1 cellular context compared by ENCODE assay signal in the genomic region with DNA sequence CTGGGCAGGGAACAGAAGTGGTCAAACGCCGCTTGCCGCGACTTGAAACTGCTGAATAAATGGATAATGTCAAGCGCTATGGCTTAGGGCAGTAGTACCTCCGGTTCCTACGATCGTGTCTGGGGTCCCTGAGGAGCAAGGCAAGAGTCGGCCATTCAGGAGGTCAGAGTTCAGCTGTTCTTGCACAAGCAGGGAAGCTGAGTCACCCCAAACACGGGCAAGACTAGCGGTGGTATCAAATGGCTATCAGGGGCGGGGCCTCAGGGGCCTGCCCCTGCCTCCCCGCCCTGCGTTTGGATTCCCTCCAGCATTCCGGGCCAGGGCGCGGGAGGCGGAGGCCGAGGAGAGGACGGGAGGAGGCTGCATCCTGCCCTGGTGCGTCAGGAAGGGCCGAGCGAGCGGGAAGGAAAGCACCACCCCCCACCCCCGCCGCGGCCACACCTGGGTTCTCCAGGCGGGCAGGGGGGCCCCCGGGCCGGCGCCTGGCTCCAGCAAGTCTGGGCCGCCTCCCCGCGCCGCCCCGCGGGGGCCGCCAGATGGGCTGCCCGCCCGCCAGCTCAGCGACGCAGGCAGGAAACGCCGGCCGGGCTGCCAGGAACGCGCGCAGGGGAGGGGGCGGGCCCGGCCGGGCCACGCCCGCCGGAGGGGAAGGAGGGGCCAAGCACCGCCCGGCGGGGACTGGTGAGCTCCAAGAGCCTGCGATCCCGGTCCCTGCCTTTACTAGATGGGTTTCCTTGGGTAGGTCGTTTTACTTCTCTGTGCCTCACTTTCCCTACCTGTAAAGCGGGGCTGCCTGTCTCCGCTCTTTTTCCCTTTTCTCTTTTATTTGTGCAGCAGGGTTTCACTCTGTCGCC.
TF ChIP-seq lines count a peak whose summit lies in the region.

No MANE protein-coding gene starts in this region.

TF ChIP-seq in HepG2, 621 proteins besides CTCF, POLR2A, EP300 and RAD21 (continued from another document and continues in another):
- peak; percentile 90 for TF ChIP-seq ZMAT3 (CRISPR knock-in tag; conservative IDR thresholded peaks at IDR 0.05)
- peak; percentile 92 for TF ChIP-seq KLF6 (CRISPR knock-in tag; IDR thresholded peaks at IDR 0.05)
- TF ChIP-seq ZNF234 (CRISPR knock-in tag; conservative IDR thresholded peaks at IDR 0.05), result no peak
- no peak for TF ChIP-seq ZNF530 (CRISPR knock-in tag; IDR thresholded peaks at IDR 0.05; ENCODE audit: low read depth)
- TF ChIP-seq HNRNPH1 (optimal IDR thresholded peaks at IDR 0.05; ENCODE audit: low read depth, low read length), result peak; percentile 89
- TF ChIP-seq ATF1 (CRISPR knock-in tag; IDR thresholded peaks at IDR 0.05), result 0 out of 2 replicates have a peak, but pooled peaks have one; percentile 42
- TF ChIP-seq, protein P1, sequence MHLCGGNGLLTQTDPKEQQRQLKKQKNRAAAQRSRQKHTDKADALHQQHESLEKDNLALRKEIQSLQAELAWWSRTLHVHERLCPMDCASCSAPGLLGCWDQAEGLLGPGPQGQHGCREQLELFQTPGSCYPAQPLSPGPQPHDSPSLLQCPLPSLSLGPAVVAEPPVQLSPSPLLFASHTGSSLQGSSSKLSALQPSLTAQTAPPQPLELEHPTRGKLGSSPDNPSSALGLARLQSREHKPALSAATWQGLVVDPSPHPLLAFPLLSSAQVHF (CRISPR knock-in tag; IDR thresholded peaks at IDR 0.05), result 0 out of 2 replicates have a peak, but pooled peaks have one; percentile 72
- no peak for TF ChIP-seq THYN1 (CRISPR knock-in tag; IDR thresholded peaks at IDR 0.05; ENCODE audit: borderline replicate concordance, low read depth)
- TF ChIP-seq, protein P2, sequence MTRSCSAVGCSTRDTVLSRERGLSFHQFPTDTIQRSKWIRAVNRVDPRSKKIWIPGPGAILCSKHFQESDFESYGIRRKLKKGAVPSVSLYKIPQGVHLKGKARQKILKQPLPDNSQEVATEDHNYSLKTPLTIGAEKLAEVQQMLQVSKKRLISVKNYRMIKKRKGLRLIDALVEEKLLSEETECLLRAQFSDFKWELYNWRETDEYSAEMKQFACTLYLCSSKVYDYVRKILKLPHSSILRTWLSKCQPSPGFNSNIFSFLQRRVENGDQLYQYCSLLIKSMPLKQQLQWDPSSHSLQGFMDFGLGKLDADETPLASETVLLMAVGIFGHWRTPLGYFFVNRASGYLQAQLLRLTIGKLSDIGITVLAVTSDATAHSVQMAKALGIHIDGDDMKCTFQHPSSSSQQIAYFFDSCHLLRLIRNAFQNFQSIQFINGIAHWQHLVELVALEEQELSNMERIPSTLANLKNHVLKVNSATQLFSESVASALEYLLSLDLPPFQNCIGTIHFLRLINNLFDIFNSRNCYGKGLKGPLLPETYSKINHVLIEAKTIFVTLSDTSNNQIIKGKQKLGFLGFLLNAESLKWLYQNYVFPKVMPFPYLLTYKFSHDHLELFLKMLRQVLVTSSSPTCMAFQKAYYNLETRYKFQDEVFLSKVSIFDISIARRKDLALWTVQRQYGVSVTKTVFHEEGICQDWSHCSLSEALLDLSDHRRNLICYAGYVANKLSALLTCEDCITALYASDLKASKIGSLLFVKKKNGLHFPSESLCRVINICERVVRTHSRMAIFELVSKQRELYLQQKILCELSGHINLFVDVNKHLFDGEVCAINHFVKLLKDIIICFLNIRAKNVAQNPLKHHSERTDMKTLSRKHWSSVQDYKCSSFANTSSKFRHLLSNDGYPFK (CRISPR knock-in tag; IDR thresholded peaks at IDR 0.05; ENCODE audit: borderline replicate concordance), result peak; percentile 74; the same call in 1 of the 2 replicates
- TF ChIP-seq SNRNP70 (IDR thresholded peaks at IDR 0.05; ENCODE audit: low read depth, low read length), result no peak
- peak; percentile 15; the same call in 1 of the 2 replicates for TF ChIP-seq ZNF878 (CRISPR knock-in tag; IDR thresholded peaks at IDR 0.05)
- no peak; the same call in none of the 2 replicates for TF ChIP-seq ZNF253 (CRISPR knock-in tag; IDR thresholded peaks at IDR 0.05; ENCODE audit: borderline replicate concordance)
- TF ChIP-seq RBM39 (IDR thresholded peaks at IDR 0.05; ENCODE audit: low read depth, low read length, poor library complexity, severe bottlenecking), result peak; percentile 92
- TF ChIP-seq, protein P3, sequence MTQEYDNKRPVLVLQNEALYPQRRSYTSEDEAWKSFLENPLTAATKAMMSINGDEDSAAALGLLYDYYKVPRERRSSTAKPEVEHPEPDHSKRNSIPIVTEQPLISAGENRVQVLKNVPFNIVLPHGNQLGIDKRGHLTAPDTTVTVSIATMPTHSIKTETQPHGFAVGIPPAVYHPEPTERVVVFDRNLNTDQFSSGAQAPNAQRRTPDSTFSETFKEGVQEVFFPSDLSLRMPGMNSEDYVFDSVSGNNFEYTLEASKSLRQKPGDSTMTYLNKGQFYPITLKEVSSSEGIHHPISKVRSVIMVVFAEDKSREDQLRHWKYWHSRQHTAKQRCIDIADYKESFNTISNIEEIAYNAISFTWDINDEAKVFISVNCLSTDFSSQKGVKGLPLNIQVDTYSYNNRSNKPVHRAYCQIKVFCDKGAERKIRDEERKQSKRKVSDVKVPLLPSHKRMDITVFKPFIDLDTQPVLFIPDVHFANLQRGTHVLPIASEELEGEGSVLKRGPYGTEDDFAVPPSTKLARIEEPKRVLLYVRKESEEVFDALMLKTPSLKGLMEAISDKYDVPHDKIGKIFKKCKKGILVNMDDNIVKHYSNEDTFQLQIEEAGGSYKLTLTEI (CRISPR knock-in tag; conservative IDR thresholded peaks at IDR 0.05), result no peak
- peak; percentile 65 for TF ChIP-seq ZNF781 (CRISPR knock-in tag; IDR thresholded peaks at IDR 0.05; ENCODE audit: borderline replicate concordance, not compliant biosample characterization)
- TF ChIP-seq GFI1 (CRISPR knock-in tag; IDR thresholded peaks at IDR 0.05; ENCODE audit: borderline replicate concordance), result peak; percentile 80
- TF ChIP-seq ZNF776 (CRISPR knock-in tag; IDR thresholded peaks at IDR 0.05), result peak; percentile 47
- TF ChIP-seq MED8 (CRISPR knock-in tag; IDR thresholded peaks at IDR 0.05; ENCODE audit: insufficient replicate concordance), result peak; percentile 90
- TF ChIP-seq, protein P4, sequence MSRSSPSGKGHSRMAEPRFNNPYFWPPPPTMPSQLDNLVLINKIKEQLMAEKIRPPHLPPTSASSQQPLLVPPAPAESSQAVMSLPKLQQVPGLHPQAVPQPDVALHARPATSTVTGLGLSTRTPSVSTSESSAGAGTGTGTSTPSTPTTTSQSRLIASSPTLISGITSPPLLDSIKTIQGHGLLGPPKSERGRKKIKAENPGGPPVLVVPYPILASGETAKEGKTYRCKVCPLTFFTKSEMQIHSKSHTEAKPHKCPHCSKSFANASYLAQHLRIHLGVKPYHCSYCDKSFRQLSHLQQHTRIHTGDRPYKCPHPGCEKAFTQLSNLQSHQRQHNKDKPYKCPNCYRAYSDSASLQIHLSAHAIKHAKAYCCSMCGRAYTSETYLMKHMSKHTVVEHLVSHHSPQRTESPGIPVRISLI (CRISPR knock-in tag; IDR thresholded peaks at IDR 0.05; ENCODE audit: borderline replicate concordance), result peak; percentile 44; the same call in 1 of the 2 replicates
- TF ChIP-seq NBN (conservative IDR thresholded peaks at IDR 0.05), result no peak
- peak; percentile 98 for TF ChIP-seq ZNF749 (CRISPR knock-in tag; IDR thresholded peaks at IDR 0.05; ENCODE audit: borderline replicate concordance)
- TF ChIP-seq ZNF30 (CRISPR knock-in tag; IDR thresholded peaks at IDR 0.05), result no peak
- TF ChIP-seq SP140L (CRISPR knock-in tag; IDR thresholded peaks at IDR 0.05; ENCODE audit: borderline replicate concordance), result 0 out of 2 replicates have a peak, but pooled peaks have one; percentile 45
- peak; percentile 54; the same call in 1 of the 2 replicates for TF ChIP-seq MIXL1 (CRISPR knock-in tag; IDR thresholded peaks at IDR 0.05)
- peak; percentile 56; the same call in 1 of the 2 replicates for TF ChIP-seq ZSCAN12 (CRISPR knock-in tag; IDR thresholded peaks at IDR 0.05)
- TF ChIP-seq MATR3 (CRISPR knock-in tag; IDR thresholded peaks at IDR 0.05), result no peak
- TF ChIP-seq ZNF333 (CRISPR knock-in tag; IDR thresholded peaks at IDR 0.05; ENCODE audit: borderline replicate concordance), result no peak; the same call in none of the 2 replicates
- no peak for TF ChIP-seq FOXK2 (IDR thresholded peaks at IDR 0.05)
- TF ChIP-seq, protein P5, sequence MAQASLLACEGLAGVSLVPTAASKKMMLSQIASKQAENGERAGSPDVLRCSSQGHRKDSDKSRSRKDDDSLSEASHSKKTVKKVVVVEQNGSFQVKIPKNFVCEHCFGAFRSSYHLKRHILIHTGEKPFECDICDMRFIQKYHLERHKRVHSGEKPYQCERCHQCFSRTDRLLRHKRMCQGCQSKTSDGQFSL (CRISPR knock-in tag; IDR thresholded peaks at IDR 0.05), result peak; percentile 87
- peak; percentile 90 for TF ChIP-seq ZFX (CRISPR knock-in tag; IDR thresholded peaks at IDR 0.05; ENCODE audit: low read depth)
- TF ChIP-seq CREB1 (IDR thresholded peaks at IDR 0.05), result peak; percentile 49
- peak; percentile 70; the same call in 1 of the 2 replicates for TF ChIP-seq CREB1 (CRISPR knock-in tag; IDR thresholded peaks at IDR 0.05)
- TF ChIP-seq, protein P6, sequence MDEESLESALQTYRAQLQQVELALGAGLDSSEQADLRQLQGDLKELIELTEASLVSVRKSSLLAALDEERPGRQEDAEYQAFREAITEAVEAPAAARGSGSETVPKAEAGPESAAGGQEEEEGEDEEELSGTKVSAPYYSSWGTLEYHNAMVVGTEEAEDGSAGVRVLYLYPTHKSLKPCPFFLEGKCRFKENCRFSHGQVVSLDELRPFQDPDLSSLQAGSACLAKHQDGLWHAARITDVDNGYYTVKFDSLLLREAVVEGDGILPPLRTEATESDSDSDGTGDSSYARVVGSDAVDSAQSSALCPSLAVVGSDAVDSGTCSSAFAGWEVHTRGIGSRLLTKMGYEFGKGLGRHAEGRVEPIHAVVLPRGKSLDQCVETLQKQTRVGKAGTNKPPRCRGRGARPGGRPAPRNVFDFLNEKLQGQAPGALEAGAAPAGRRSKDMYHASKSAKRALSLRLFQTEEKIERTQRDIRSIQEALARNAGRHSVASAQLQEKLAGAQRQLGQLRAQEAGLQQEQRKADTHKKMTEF (CRISPR knock-in tag; IDR thresholded peaks at IDR 0.05), result peak; percentile 98
- TF ChIP-seq IRF2 (CRISPR knock-in tag; IDR thresholded peaks at IDR 0.05), result peak; percentile 90
- TF ChIP-seq MTA3 (CRISPR knock-in tag; IDR thresholded peaks at IDR 0.05), result no peak
- TF ChIP-seq SMAD9 (CRISPR knock-in tag; IDR thresholded peaks at IDR 0.05), result peak; percentile 87; the same call in 1 of the 2 replicates
- TF ChIP-seq NRL (CRISPR knock-in tag; IDR thresholded peaks at IDR 0.05; ENCODE audit: borderline replicate concordance), result peak; percentile 95
- TF ChIP-seq ZBTB8A (CRISPR knock-in tag; IDR thresholded peaks at IDR 0.05; ENCODE audit: borderline replicate concordance, low read depth), result no peak; the same call in 1 of the 2 replicates
- peak; percentile 68 for TF ChIP-seq TCF7 (IDR thresholded peaks at IDR 0.05; ENCODE audit: low read depth)
- peak; percentile 97 for TF ChIP-seq ZNF33B (CRISPR knock-in tag; IDR thresholded peaks at IDR 0.05)
- peak; percentile 100 for TF ChIP-seq AGO2 (optimal IDR thresholded peaks at IDR 0.05; ENCODE audit: low read depth, low read length)
- 0 out of 2 replicates have a peak, but pooled peaks have one; percentile 51 for TF ChIP-seq ZNF75D (CRISPR knock-in tag; IDR thresholded peaks at IDR 0.05; ENCODE audit: borderline replicate concordance)
- peak; percentile 82; the same call in 1 of the 2 replicates for TF ChIP-seq TRIM24 (CRISPR knock-in tag; IDR thresholded peaks at IDR 0.05)
- TF ChIP-seq, protein P7, sequence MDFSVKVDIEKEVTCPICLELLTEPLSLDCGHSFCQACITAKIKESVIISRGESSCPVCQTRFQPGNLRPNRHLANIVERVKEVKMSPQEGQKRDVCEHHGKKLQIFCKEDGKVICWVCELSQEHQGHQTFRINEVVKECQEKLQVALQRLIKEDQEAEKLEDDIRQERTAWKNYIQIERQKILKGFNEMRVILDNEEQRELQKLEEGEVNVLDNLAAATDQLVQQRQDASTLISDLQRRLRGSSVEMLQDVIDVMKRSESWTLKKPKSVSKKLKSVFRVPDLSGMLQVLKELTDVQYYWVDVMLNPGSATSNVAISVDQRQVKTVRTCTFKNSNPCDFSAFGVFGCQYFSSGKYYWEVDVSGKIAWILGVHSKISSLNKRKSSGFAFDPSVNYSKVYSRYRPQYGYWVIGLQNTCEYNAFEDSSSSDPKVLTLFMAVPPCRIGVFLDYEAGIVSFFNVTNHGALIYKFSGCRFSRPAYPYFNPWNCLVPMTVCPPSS (IDR thresholded peaks at IDR 0.05), result no peak
- no peak; the same call in none of the 2 replicates for TF ChIP-seq SNAI1 (CRISPR knock-in tag; IDR thresholded peaks at IDR 0.05; ENCODE audit: borderline replicate concordance)
- peak; percentile 32 for TF ChIP-seq ZC3H4 (CRISPR knock-in tag; IDR thresholded peaks at IDR 0.05; ENCODE audit: borderline replicate concordance)
- no peak for TF ChIP-seq FOXP1 (IDR thresholded peaks at IDR 0.05)
- TF ChIP-seq FOXP1 (CRISPR knock-in tag; IDR thresholded peaks at IDR 0.05), result peak; percentile 80
- TF ChIP-seq ZKSCAN5 (CRISPR knock-in tag; IDR thresholded peaks at IDR 0.05), result no peak; the same call in 1 of the 2 replicates
- TF ChIP-seq SP1 (IDR thresholded peaks at IDR 0.05), result no peak
- peak; percentile 74 for TF ChIP-seq SP1 (CRISPR knock-in tag; IDR thresholded peaks at IDR 0.05)
- TF ChIP-seq BHLHE40 (IDR thresholded peaks at IDR 0.05; ENCODE audit: low read length), result peak; percentile 72; the same call in 1 of the 2 replicates
- peak; percentile 98 for TF ChIP-seq SIX1 (CRISPR knock-in tag; IDR thresholded peaks at IDR 0.05; ENCODE audit: borderline replicate concordance)
- peak; percentile 4; the same call in 1 of the 2 replicates for TF ChIP-seq WIZ (CRISPR knock-in tag; IDR thresholded peaks at IDR 0.05)
- peak; percentile 89; the same call in 1 of the 2 replicates for TF ChIP-seq MIER2 (CRISPR knock-in tag; IDR thresholded peaks at IDR 0.05)
- peak; percentile 99 for TF ChIP-seq SIX4 (CRISPR knock-in tag; IDR thresholded peaks at IDR 0.05)
- TF ChIP-seq, protein P8, sequence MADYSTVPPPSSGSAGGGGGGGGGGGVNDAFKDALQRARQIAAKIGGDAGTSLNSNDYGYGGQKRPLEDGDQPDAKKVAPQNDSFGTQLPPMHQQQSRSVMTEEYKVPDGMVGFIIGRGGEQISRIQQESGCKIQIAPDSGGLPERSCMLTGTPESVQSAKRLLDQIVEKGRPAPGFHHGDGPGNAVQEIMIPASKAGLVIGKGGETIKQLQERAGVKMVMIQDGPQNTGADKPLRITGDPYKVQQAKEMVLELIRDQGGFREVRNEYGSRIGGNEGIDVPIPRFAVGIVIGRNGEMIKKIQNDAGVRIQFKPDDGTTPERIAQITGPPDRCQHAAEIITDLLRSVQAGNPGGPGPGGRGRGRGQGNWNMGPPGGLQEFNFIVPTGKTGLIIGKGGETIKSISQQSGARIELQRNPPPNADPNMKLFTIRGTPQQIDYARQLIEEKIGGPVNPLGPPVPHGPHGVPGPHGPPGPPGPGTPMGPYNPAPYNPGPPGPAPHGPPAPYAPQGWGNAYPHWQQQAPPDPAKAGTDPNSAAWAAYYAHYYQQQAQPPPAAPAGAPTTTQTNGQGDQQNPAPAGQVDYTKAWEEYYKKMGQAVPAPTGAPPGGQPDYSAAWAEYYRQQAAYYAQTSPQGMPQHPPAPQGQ (CRISPR knock-in tag; IDR thresholded peaks at IDR 0.05; ENCODE audit: borderline replicate concordance), result peak; percentile 81
- peak; percentile 66; the same call in 1 of the 2 replicates for TF ChIP-seq ZNF446 (CRISPR knock-in tag; IDR thresholded peaks at IDR 0.05)
- no peak for TF ChIP-seq SCMH1 (CRISPR knock-in tag; IDR thresholded peaks at IDR 0.05; ENCODE audit: borderline replicate concordance)
